In the genomic region with DNA sequence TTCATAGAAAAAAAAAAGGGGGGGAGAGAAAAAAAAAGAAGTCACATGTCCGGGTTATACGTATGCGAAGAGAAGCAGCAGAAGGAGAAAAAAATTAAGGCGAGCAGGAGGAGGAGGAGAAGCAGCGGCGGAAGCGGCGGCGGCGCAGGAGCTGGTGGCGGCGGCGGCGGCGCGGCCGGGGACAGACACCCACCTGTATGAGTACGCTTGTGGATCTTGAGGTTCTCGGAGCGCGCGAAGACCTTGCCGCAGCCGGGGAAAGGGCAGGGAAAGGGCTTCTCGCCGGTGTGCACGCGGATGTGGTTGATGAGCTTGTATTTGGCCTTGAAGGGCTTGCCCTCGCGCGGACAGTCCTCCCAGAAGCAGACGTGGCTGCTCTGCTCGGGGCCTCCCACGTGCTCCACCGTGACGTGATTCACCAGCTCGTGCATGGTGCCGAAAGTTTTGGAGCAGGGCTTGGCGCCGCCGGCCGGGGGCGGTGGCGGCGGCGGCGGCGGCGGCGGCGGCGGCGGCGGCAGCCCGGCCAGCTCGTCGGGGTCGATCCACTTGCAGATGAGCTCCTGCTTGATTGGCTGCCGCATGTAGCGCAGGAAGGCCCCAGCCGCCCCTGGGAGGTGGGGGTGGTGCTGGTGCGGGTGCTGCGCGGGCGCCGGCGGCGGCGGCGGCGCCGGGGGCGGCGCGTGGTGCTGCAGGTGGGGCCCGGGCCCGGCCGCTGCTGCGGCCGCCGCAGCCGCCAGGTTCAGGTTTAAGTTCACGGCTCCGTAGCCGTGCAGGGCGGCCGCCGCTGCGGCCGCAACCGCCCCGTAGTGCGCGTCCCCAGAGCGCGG, we compare ENCODE assay signal across 8 cellular contexts. TPM values are rescaled to one million over a fixed set of nuclear protein-coding genes. Genes with fewer than 3 reads are reported as not detected.
DNase-seq lines count a peak whose midpoint lies in the region; ATAC-seq and TF ChIP-seq lines count a peak whose summit lies in the region.
"Had no signal": no experiment of that assay in that cellular context is flagged by ENCODE, and none has a peak within 500 bp of the region (broad histone marks: within the 10 kb centered on the region; RNA-seq: fewer than 3 reads in every experiment).

No MANE protein-coding gene starts in this region.

- CTCF ChIA-PET in activated CD8-positive, alpha-beta memory T cell treated with anti-CD3 and anti-CD28 coated beads, Interleukin-2, amount 10 ng/mL, durations not matched to agents 7 days and 5 days (lab: Charles Lee) = interaction anchor here (0.6 to 2.1 kb wide), 3 partner anchors 14 to 314 kb away, joined by 3 to 10 read pairs (median 3); no protein-coding TSS in a partner anchor

- peak overlapping the region; percentile 84 for H3K27ac Mint-ChIP-seq in activated CD8-positive, alpha-beta memory T cell treated with anti-CD3 and anti-CD28 coated beads, Interleukin-2, amount 10 ng/mL, durations not matched to agents 7 days and 5 days
- H3K27ac Mint-ChIP-seq in glutamatergic neuron (ENCODE audit: unreplicated experiment) = no peak overlapping the region

- peaks cover 16% of the 10 kb centered on the region for H3K4me1 Mint-ChIP-seq in activated CD8-positive, alpha-beta memory T cell treated with anti-CD3 and anti-CD28 coated beads, Interleukin-2, amount 10 ng/mL, durations not matched to agents 7 days and 5 days
- peaks cover 9% of the 10 kb centered on the region for H3K4me1 Mint-ChIP-seq in glutamatergic neuron (ENCODE audit: low read depth, unreplicated experiment)

- peak overlapping the region; percentile 67 for H3K4me3 Mint-ChIP-seq in activated CD8-positive, alpha-beta memory T cell treated with anti-CD3 and anti-CD28 coated beads, Interleukin-2, amount 10 ng/mL, durations not matched to agents 7 days and 5 days
- peak overlapping the region; percentile 91 for H3K4me3 Mint-ChIP-seq in glutamatergic neuron (ENCODE audit: unreplicated experiment)

- H3K36me3 Mint-ChIP-seq in activated CD8-positive, alpha-beta memory T cell treated with anti-CD3 and anti-CD28 coated beads, Interleukin-2, amount 10 ng/mL, durations not matched to agents 7 days and 5 days = peaks cover 10% of the 10 kb centered on the region
- no peaks in the 10 kb centered on the region for H3K36me3 Mint-ChIP-seq in glutamatergic neuron (ENCODE audit: unreplicated experiment)

- peak; percentile 59 for ATAC-seq in activated CD8-positive, alpha-beta memory T cell treated with anti-CD3 and anti-CD28 coated beads, Interleukin-2, amount 10 ng/mL, durations not matched to agents 7 days and 5 days

- H3K27me3 Mint-ChIP-seq in activated CD8-positive, alpha-beta memory T cell treated with anti-CD3 and anti-CD28 coated beads, Interleukin-2, amount 10 ng/mL, durations not matched to agents 7 days and 5 days = peaks cover 79% of the 10 kb centered on the region
- H3K27me3 Mint-ChIP-seq in glutamatergic neuron (ENCODE audit: unreplicated experiment) = peaks cover 36% of the 10 kb centered on the region

- peak overlapping the region; percentile 15; the same call in 1 of the 2 replicates for H3K4me3 ChIP-seq in GM12864 (ENCODE audit: low read depth, low read length)

- no peaks in the 10 kb centered on the region for H3K9me3 Mint-ChIP-seq in activated CD8-positive, alpha-beta memory T cell treated with anti-CD3 and anti-CD28 coated beads, Interleukin-2, amount 10 ng/mL, durations not matched to agents 7 days and 5 days (ENCODE audit: low read depth)
- peaks cover 23% of the 10 kb centered on the region for H3K9me3 Mint-ChIP-seq in glutamatergic neuron (ENCODE audit: unreplicated experiment)

- DNase-seq in GM12864 (ENCODE audit: low read depth) = no peak
- peak; percentile 82 for DNase-seq in LoVo (ENCODE audit: low spot score)
- peak; percentile 65 for DNase-seq in activated CD8-positive, alpha-beta memory T cell treated with anti-CD3 and anti-CD28 coated beads, Interleukin-2, amount 10 ng/mL, durations not matched to agents 7 days and 5 days
- DNase-seq in glutamatergic neuron = no peak
- peak; percentile 34 to 47 for DNase-seq in stimulated activated CD8-positive, alpha-beta memory T cell treated with anti-CD3 and anti-CD28 coated beads, Interleukin-15, amount 100 ng/mL, for 4 hours (ENCODE audit: low read depth in 2 of 2)
- DNase-seq in kidney glomerular epithelial cell (lab: John Stamatoyannopoulos, UW) = no peak
- DNase-seq in NOMO-1 (lab: John Stamatoyannopoulos, UW; ENCODE audit: unreplicated experiment in 2 of 2) = no peak

- no peak for TF ChIP-seq CTCF in GM12864 (IDR thresholded peaks at IDR 0.05; ENCODE audit: low read depth, low read length, missing control alignments)
- TF ChIP-seq CTCF in glutamatergic neuron (IDR thresholded peaks at IDR 0.05; ENCODE audit: partially characterized antibody, unreplicated experiment) = no peak

RNA-seq across cellular contexts. Expression of gene ZIC5, which starts 1.4 kb away (rescaled TPM):
- not detected for total RNA-seq in activated CD8-positive, alpha-beta memory T cell treated with anti-CD3 and anti-CD28 coated beads, Interleukin-2, amount 10 ng/mL, durations not matched to agents 7 days and 5 days
- total RNA-seq in glutamatergic neuron (ENCODE audit: unreplicated experiment) = 0.47 TPM
- total RNA-seq: pulmonary artery endothelial cell had no signal

RNA-seq across cellular contexts. Expression of gene ZIC2, which starts 11.4 kb away (rescaled TPM):
- 1 to 10 TPM in 1 of 2 experiments, under 1 TPM in 1; 0.26 to 1.6 TPM for total RNA-seq in activated CD8-positive, alpha-beta memory T cell treated with anti-CD3 and anti-CD28 coated beads, Interleukin-2, amount 10 ng/mL, durations not matched to agents 7 days and 5 days
- 21.9 TPM for total RNA-seq in glutamatergic neuron (ENCODE audit: unreplicated experiment)
- total RNA-seq: pulmonary artery endothelial cell had no signal

Comparison
In these comparisons a context has a peak if more than half of its experiments do, and no peak if none do; other contexts are left out.
1. DNase-seq: peak in LoVo (single experiment), activated CD8-positive, alpha-beta memory T cell treated with anti-CD3 and anti-CD28 coated beads, Interleukin-2, amount 10 ng/mL, durations not matched to agents 7 days and 5 days (single experiment) and stimulated activated CD8-positive, alpha-beta memory T cell treated with anti-CD3 and anti-CD28 coated beads, Interleukin-15, amount 100 ng/mL, for 4 hours (2 of 2); none in GM12864 (single experiment), glutamatergic neuron (single experiment), kidney glomerular epithelial cell (single experiment) and NOMO-1 (0 of 2).